ENCODE assay signal across 16 cellular contexts in the genomic region with DNA sequence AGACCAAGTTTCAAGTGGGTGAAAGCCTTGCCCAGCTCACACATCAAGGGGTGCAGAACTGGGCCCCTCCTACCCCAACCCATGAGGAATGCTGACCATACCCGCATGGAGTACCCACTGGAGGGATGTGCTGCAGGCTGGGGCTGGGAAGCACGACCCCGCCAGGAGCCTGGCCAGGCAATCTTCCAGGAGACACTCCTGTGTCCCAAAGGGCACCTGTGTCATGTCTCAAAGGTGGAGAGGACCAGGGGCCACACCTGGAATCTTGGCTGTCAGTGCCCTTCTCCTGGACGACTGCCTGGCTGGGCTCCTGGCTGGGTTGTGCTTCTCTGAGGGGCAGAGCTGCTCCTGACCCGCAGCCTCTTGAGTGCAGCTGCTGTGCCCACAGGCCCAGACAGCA.
"Had no signal": no experiment of that assay in that cellular context is flagged by ENCODE, and none has a peak within 500 bp of the region (broad histone marks: within the 10 kb centered on the region; RNA-seq: fewer than 3 reads in every experiment).

No MANE protein-coding gene starts in this region.

- H3K4me3 ChIP-seq: lung, testis had no signal

- H3K36me3 ChIP-seq: brain microvascular endothelial cell had no signal

- H3K4me1 ChIP-seq: testis had no signal

- H3K9me3 Mint-ChIP-seq: activated T-helper 1 cell treated with anti-CD3 and anti-CD28 coated beads, Interleukin-12 subunit alpha, Interleukin-12 subunit beta, Interleukin-2, Interleukin-4 antibody, amounts not matched to agents 30 ng/mL and 10 ng/mL and 1 ng/mL, durations not matched to agents 14 hours and 24 hours and 36 hours; naive thymus-derived CD4-positive, alpha-beta T cell; stimulated activated naive CD8-positive, alpha-beta T cell treated with anti-CD3 and anti-CD28 coated beads, Interleukin-15, amount 100 ng/mL, for 72 hours had no signal

- H3K4me3 Mint-ChIP-seq: activated T-helper 1 cell treated with anti-CD3 and anti-CD28 coated beads, Interleukin-12 subunit alpha, Interleukin-12 subunit beta, Interleukin-2, Interleukin-4 antibody, amounts not matched to agents 30 ng/mL and 10 ng/mL and 1 ng/mL, durations not matched to agents 14 hours and 24 hours and 36 hours; naive thymus-derived CD4-positive, alpha-beta T cell; stimulated activated naive CD8-positive, alpha-beta T cell treated with anti-CD3 and anti-CD28 coated beads, Interleukin-15, amount 100 ng/mL, for 72 hours had no signal

- H3K9me3 ChIP-seq: testis had no signal

- H3K27me3 Mint-ChIP-seq: naive thymus-derived CD4-positive, alpha-beta T cell; stimulated activated naive CD8-positive, alpha-beta T cell treated with anti-CD3 and anti-CD28 coated beads, Interleukin-15, amount 100 ng/mL, for 72 hours had no signal

- H3K27ac ChIP-seq: brain microvascular endothelial cell, testis had no signal

- H3K27ac Mint-ChIP-seq: activated T-helper 1 cell treated with anti-CD3 and anti-CD28 coated beads, Interleukin-12 subunit alpha, Interleukin-12 subunit beta, Interleukin-2, Interleukin-4 antibody, amounts not matched to agents 30 ng/mL and 10 ng/mL and 1 ng/mL, durations not matched to agents 14 hours and 24 hours and 36 hours; stimulated activated naive CD8-positive, alpha-beta T cell treated with anti-CD3 and anti-CD28 coated beads, Interleukin-15, amount 100 ng/mL, for 72 hours had no signal

- DNase-seq: activated CD4-positive, alpha-beta T cell treated with anti-CD3 and anti-CD28 coated beads, Interleukin-2, amount 50 U/mL, for 1 hour; activated CD8-positive, alpha-beta memory T cell treated with anti-CD3 and anti-CD28 coated beads for 24 hours; anterior cingulate cortex; brain microvascular endothelial cell; cerebellar nuclear complex; effector CD8-positive, alpha-beta T cell; glutamatergic neuron; hypothalamus; naive thymus-derived CD4-positive, alpha-beta T cell; retina; small intestine; stimulated activated naive CD8-positive, alpha-beta T cell treated with anti-CD3 and anti-CD28 coated beads, Interleukin-15, amount 100 ng/mL, for 72 hours; testis had no signal

- H3K27me3 ChIP-seq: brain microvascular endothelial cell, testis had no signal

- FAIRE-seq: small intestine had no signal

- ATAC-seq: activated CD4-positive, CD25-positive, alpha-beta regulatory T cell treated with anti-CD3 and anti-CD28 coated beads, Interleukin-2, amount 50 U/mL, for 24 hours; naive thymus-derived CD4-positive, alpha-beta T cell; stimulated activated naive CD8-positive, alpha-beta T cell treated with anti-CD3 and anti-CD28 coated beads, Interleukin-15, amount 100 ng/mL, for 72 hours had no signal
